Comparison of ENCODE assay signal across 11 cellular contexts in genomic region chr17:14048169-14048568, GRCh38. TPM values are rescaled to one million over a fixed set of nuclear protein-coding genes. Genes with fewer than 3 reads are reported as not detected.
DNase-seq lines count a peak whose midpoint lies in the region; ATAC-seq, FAIRE-seq and TF ChIP-seq lines count a peak whose summit lies in the region.
"Had no signal": no experiment of that assay in that cellular context is flagged by ENCODE, and none has a peak within 500 bp of the region (broad histone marks: within the 10 kb centered on the region; RNA-seq: fewer than 3 reads in every experiment).

No MANE protein-coding gene starts in this region.

- H4K20me1 ChIP-seq in K562 (replicated peaks; ENCODE audit: control insufficient read depth, insufficient read depth, low read length): no peaks in the 10 kb centered on the region

- TF ChIP-seq CTCF in HEK293 (tag by site-specific recombination; IDR thresholded peaks at IDR 0.05): no peak
- TF ChIP-seq CTCF in K562 (IDR thresholded peaks at IDR 0.05 in 2 of 3, conservative IDR thresholded peaks at IDR 0.05 in 1 of 3; ENCODE audit: insufficient read depth in 2 of 3, low read depth in 1 of 3, low read length in 3 of 3): peak; percentile 18 to 41 (median 34); a peak in 3 of 6 replicates
- no peak for TF ChIP-seq CTCF in vagina (IDR thresholded peaks at IDR 0.05)

- CTCF ChIA-PET in HEK293 (lab: Yijun Ruan, JAX) (interaction anchor here (0.7 kb wide), 1 partner anchor 16 kb away, joined by 3 read pairs; no protein-coding TSS in a partner anchor), K562 (lab: Yijun Ruan, JAX; ENCODE audit: low intra/inter-chr PET ratio) (no interaction called here)

- H3K56ac ChIP-seq in mesendoderm (ENCODE audit: low read length): no peak overlapping the region

- no peak for TF ChIP-seq RAD21 in K562 (CRISPR knock-in tag; conservative IDR thresholded peaks at IDR 0.05 in 1 of 2, IDR thresholded peaks at IDR 0.05 in 1 of 2)

- H3K23ac ChIP-seq in mesendoderm (ENCODE audit: low read length): no peak overlapping the region

- no peak overlapping the region for H2AFZ ChIP-seq in K562 (ENCODE audit: low read depth, low read length)

- POLR2A ChIA-PET in HEK293 (lab: Yijun Ruan, JAX) (no interaction called here), K562 (lab: Yijun Ruan, JAX) (interaction anchor here (0.5 to 1.0 kb wide), 2 partner anchors 9 to 1173 kb away, joined by 3 read pairs; no protein-coding TSS in a partner anchor)

- peak; percentile 51 for FAIRE-seq in K562 (lab: Jason Lieb, UNC)
- FAIRE-seq: A204.1 had no signal

- in situ Hi-C loops in K562 (cut with MboI): no loop called here

- no peak overlapping the region for H3K9ac ChIP-seq in K562 (ENCODE audit: insufficient read depth in 1 of 2, low read depth in 2 of 2, low read length in 2 of 2)
- no peak overlapping the region for H3K9ac ChIP-seq in mesendoderm (ENCODE audit: low read length)

- H2BK15ac ChIP-seq in mesendoderm (replicated peaks; ENCODE audit: low read depth): no peak overlapping the region

- DNase-seq in DMS53 (lab: John Stamatoyannopoulos, UW) (peak; percentile 0), DMS53 treated with DMSO at 0.1 percent for 48 hours (lab: John Stamatoyannopoulos, UW; ENCODE audit: unreplicated experiment) (no peak), K562 (ENCODE audit: extremely low read depth in 1 of 4, low spot score in 3 of 4) (peak in 3 of 4 experiments; percentile 23 to 33 (median 31)), mesendoderm (peak; percentile 32), vagina (ENCODE audit: extremely low spot score in 2 of 2) (no peak), NCI-H510A (lab: John Stamatoyannopoulos, UW) (no peak)

- H3K18ac ChIP-seq in mesendoderm (ENCODE audit: low read length): no peak overlapping the region

- H3K36me3 ChIP-seq in HEK293 (ENCODE audit: control insufficient read depth in 2 of 2, insufficient read depth in 1 of 2, low read length in 2 of 2) (peaks cover 0 to 5% of the 10 kb centered on the region in 2 experiments; a peak in 1 of 3 replicates), K562 (ENCODE audit: control insufficient read depth, insufficient read depth, low read length) (0 out of 3 replicates have a peak, but pooled peaks cover 2% of the 10 kb centered on the region), mesendoderm (ENCODE audit: control insufficient read depth, insufficient read depth, low read length) (no peaks in the 10 kb centered on the region), vagina (peaks cover 0 to 12% of the 10 kb centered on the region in 2 donors)

- H3K9me3 ChIP-seq in HEK293 (ENCODE audit: control insufficient read depth, insufficient read depth, low read depth, low read length) (no peaks in the 10 kb centered on the region), K562 (replicated peaks; ENCODE audit: control insufficient read depth, insufficient read depth, low read depth, low read length) (no peaks in the 10 kb centered on the region), vagina (no peaks in the 10 kb centered on the region)
- H3K9me3 ChIP-seq: upper lobe of left lung had no signal

- H2BK120ac ChIP-seq in mesendoderm (ENCODE audit: low read depth, low read length): no peak overlapping the region

- TF ChIP-seq POLR2A in K562 (conservative IDR thresholded peaks at IDR 0.05) (no peak), vagina (IDR thresholded peaks at IDR 0.05) (no peak)

- no TSS peak for BruUV-seq in K562 (replicated peaks; lab: Mats Ljungman, UMichigan)

- TF ChIP-seq EP300 in K562 (IDR thresholded peaks at IDR 0.05; ENCODE audit: low read length): no peak

- H4K8ac ChIP-seq in mesendoderm (ENCODE audit: low read depth, low read length): no peak overlapping the region

- no peak overlapping the region for H4K5ac ChIP-seq in mesendoderm (ENCODE audit: low read length)

- H2BK5ac ChIP-seq in mesendoderm (ENCODE audit: low read length): no peak overlapping the region

- H3K27ac ChIP-seq in HEK293 (ENCODE audit: extremely low read depth, low read depth, low read length) (no peak overlapping the region), K562 (ENCODE audit: extremely low read depth, low read depth, low read length) (no peak overlapping the region), mesendoderm (ENCODE audit: low read depth, low read length) (no peak overlapping the region), vagina (no peak overlapping the region)
- H3K27ac ChIP-seq: upper lobe of left lung had no signal

- H3K9me1 ChIP-seq in K562 (ENCODE audit: control insufficient read depth, insufficient read depth, low read length): no peaks in the 10 kb centered on the region

- H2AK5ac ChIP-seq in mesendoderm (ENCODE audit: low read length): no peak overlapping the region

- no peak overlapping the region for H3K4me2 ChIP-seq in K562 (ENCODE audit: insufficient read depth, low read length)
- H3K4me2 ChIP-seq in mesendoderm (ENCODE audit: low read length): no peak overlapping the region

- peaks cover 3% of the 10 kb centered on the region for H3K79me1 ChIP-seq in mesendoderm (ENCODE audit: low read length)

- H3K27me3 ChIP-seq in K562 (ENCODE audit: control insufficient read depth in 2 of 2, insufficient read depth in 2 of 2, low read length in 2 of 2) (no peaks in the 10 kb centered on the region), mesendoderm (ENCODE audit: insufficient read depth, low read length, poor library complexity) (no peaks in the 10 kb centered on the region), vagina (no peaks in the 10 kb centered on the region)
- H3K27me3 ChIP-seq: upper lobe of left lung had no signal

- no peak overlapping the region for H3K4ac ChIP-seq in mesendoderm (ENCODE audit: low read depth, low read length)

- H3K79me2 ChIP-seq in K562 (ENCODE audit: control insufficient read depth, insufficient read depth, low read length) (no peaks in the 10 kb centered on the region), mesendoderm (ENCODE audit: control insufficient read depth, insufficient read depth, low read length) (no peaks in the 10 kb centered on the region)

- intact Hi-C loops in K562 (cut with micrococcal nuclease): no loop called here
- intact Hi-C loops in vagina (cut with DNase I): no loop called here

- H3K4me1 ChIP-seq in HEK293 (ENCODE audit: control insufficient read depth, insufficient read depth, low read length) (peaks cover 5% of the 10 kb centered on the region), K562 (replicated peaks in 1 of 2; ENCODE audit: control insufficient read depth in 2 of 2, insufficient read depth in 2 of 2, low read length in 2 of 2) (no peaks in the 10 kb centered on the region), mesendoderm (ENCODE audit: control insufficient read depth, low read depth, low read length) (no peaks in the 10 kb centered on the region), vagina (no peaks in the 10 kb centered on the region)
- H3K4me1 ChIP-seq: upper lobe of left lung had no signal

- ATAC-seq in K562 (peak; percentile 69), HG03439 (IDR thresholded peaks at IDR 0.05; ENCODE audit: unreplicated experiment) (no peak)
- ATAC-seq: naive thymus-derived CD8-positive, alpha-beta T cell had no signal

- H3K4me3 ChIP-seq in HEK293 (ENCODE audit: low read depth, low read length): no peak overlapping the region
- no peak overlapping the region for H3K4me3 ChIP-seq in K562
- no peak overlapping the region for H3K4me3 ChIP-seq in mesendoderm (ENCODE audit: low read length)
- no peak overlapping the region for H3K4me3 ChIP-seq in vagina
- H3K4me3 ChIP-seq: upper lobe of left lung had no signal

TF ChIP-seq in K562, 482 proteins besides CTCF, POLR2A, EP300 and RAD21 (continues in another document):
- TF ChIP-seq ZEB2 (IDR thresholded peaks at IDR 0.05) (no peak), TBP (optimal IDR thresholded peaks at IDR 0.05; ENCODE audit: low read depth, low read length) (no peak)
- TF ChIP-seq, protein P1, sequence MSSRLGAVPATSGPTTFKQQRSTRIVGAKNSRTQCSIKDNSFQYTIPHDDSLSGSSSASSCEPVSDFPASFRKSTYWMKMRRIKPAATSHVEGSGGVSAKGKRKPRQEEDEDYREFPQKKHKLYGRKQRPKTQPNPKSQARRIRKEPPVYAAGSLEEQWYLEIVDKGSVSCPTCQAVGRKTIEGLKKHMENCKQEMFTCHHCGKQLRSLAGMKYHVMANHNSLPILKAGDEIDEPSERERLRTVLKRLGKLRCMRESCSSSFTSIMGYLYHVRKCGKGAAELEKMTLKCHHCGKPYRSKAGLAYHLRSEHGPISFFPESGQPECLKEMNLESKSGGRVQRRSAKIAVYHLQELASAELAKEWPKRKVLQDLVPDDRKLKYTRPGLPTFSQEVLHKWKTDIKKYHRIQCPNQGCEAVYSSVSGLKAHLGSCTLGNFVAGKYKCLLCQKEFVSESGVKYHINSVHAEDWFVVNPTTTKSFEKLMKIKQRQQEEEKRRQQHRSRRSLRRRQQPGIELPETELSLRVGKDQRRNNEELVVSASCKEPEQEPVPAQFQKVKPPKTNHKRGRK (tag; IDR thresholded peaks at IDR 0.05): peak; percentile 72
- TF ChIP-seq, protein P2, sequence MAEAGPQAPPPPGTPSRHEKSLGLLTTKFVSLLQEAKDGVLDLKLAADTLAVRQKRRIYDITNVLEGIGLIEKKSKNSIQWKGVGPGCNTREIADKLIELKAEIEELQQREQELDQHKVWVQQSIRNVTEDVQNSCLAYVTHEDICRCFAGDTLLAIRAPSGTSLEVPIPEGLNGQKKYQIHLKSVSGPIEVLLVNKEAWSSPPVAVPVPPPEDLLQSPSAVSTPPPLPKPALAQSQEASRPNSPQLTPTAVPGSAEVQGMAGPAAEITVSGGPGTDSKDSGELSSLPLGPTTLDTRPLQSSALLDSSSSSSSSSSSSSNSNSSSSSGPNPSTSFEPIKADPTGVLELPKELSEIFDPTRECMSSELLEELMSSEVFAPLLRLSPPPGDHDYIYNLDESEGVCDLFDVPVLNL (CRISPR knock-in tag; IDR thresholded peaks at IDR 0.05; ENCODE audit: low read depth): no peak

RNA-seq across cellular contexts. Expression of gene COX10, which starts 21.1 kb away (rescaled TPM):
- 29.1 and 42.2 TPM in 2 replicates for total RNA-seq in K562 (2011; cell fraction: chromatin; rRNA removed; ENCODE audit: low replicate concordance)
- 12.7 and 13.2 TPM in 2 replicates for total RNA-seq in K562 (2011; cell fraction: nucleolus; rRNA removed)
- 16.9 and 25.8 TPM in 2 replicates for total RNA-seq in K562 (2011; cell fraction: nucleoplasm; rRNA removed)
- total RNA-seq in K562 (2014; rRNA removed) (17.8 and 18.4 TPM in 2 replicates), K562 (2014; rRNA removed; fragmentation: Illumina TruSeq; extraction: Trizol) (19.2 and 20.8 TPM in 2 replicates), K562 (2015; rRNA removed; fragmentation: Illumina TruSeq; extraction: Trizol) (17.8 and 18.7 TPM in 2 replicates), K562 (2021) (19.2 and 20.0 TPM in 2 replicates), vagina (27.5 TPM)
- polyA plus RNA-seq in K562 (2011; rRNA removed) (13.0 and 14.0 TPM in 2 replicates), K562 (2014; fragmentation: Illumina TruSeq; extraction: Trizol) (24.5 and 26.4 TPM in 2 replicates), K562 (2014; fragmentation: Nextera tagmentation; extraction: Ambion mirVana) (10 to 100 TPM; 10.3 to 11.0 TPM), K562 (2014; rRNA removed) (14.7 and 15.8 TPM in 2 replicates)
- polyA plus RNA-seq in K562 (2011; cell fraction: cytosol; rRNA removed): 18.0 and 21.0 TPM in 2 replicates
- polyA plus RNA-seq in K562 (2011; cell fraction: nucleus; rRNA removed): 10.7 and 13.2 TPM in 2 replicates
- polyA plus RNA-seq in K562 (2012): 10.9 and 14.0 TPM in 2 replicates
- 20.2 and 29.9 TPM in 2 replicates for polyA minus RNA-seq in K562 (2011; rRNA and poly(A)+ RNA removed)
- 15.7 and 20.5 TPM in 2 replicates for polyA minus RNA-seq in K562 (2011; cell fraction: cytosol; rRNA and poly(A)+ RNA removed)
- 24.2 and 38.2 TPM in 2 replicates for polyA minus RNA-seq in K562 (2011; cell fraction: nucleus; rRNA and poly(A)+ RNA removed)
- 15.3 TPM for polyA plus RNA-seq in mesendoderm (2013, experiment 1 of 2)
- polyA plus RNA-seq in mesendoderm (2013, experiment 2 of 2): 16.2 TPM

Comparison
In these comparisons a context has a peak if more than half of its experiments do, and no peak if none do; other contexts are left out.
1. DNase-seq: peak in DMS53 (single experiment), K562 (3 of 4) and mesendoderm (single experiment); none in DMS53 treated with DMSO at 0.1 percent for 48 hours (single experiment), vagina (0 of 2) and NCI-H510A (single experiment).
2. CTCF ChIP-seq: peak in K562 (3 of 3); none in HEK293 (single experiment) and vagina (0 of 3).